Comparison of ENCODE assay signal across 10 cellular contexts in the genomic region with DNA sequence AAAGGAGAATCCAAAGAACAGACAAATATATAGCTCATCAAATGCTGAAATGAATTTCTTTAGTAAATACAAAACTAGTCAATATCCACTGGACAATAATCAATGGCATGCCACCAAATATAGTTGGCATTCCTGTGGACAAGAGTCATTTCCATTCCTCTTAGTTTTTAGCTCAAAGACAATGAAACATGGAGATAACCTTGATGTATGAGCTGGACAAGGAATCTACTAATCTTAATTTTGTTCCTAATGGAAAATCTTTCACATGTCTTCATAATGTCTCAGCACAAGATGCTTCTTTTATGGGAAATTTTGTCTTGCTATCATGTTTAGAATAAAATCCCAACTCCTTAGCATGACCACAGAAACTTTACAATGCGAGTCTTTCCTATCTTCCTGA.
"Had no signal": no experiment of that assay in that cellular context is flagged by ENCODE, and none has a peak within 500 bp of the region (broad histone marks: within the 10 kb centered on the region; RNA-seq: fewer than 3 reads in every experiment).

No MANE protein-coding gene starts in this region.

- H3K9me3 ChIP-seq: HAP-1 had no signal

- ATAC-seq: HCT116, HepG2 had no signal

- H3K4me3 Mint-ChIP-seq: HFFc6 had no signal

- H3K4me3 ChIP-seq: GM23248, HAP-1 had no signal

- FAIRE-seq: HepG2 had no signal

- H3K4me1 ChIP-seq: HAP-1 had no signal

- DNase-seq: GM23248, GOT3, H7, HFFc6, KBM-7 had no signal

- H2AFZ ChIP-seq: GM23248 had no signal

- H3K36me3 Mint-ChIP-seq: IgD-negative memory B cell had no signal

- H3K27ac ChIP-seq: GM23248, KMS-11 had no signal

- H3K27ac Mint-ChIP-seq: HFFc6, IgD-negative memory B cell had no signal

- H3K36me3 ChIP-seq: HAP-1 had no signal

- H3K9me3 Mint-ChIP-seq: HFFc6, IgD-negative memory B cell had no signal

- H3K9ac ChIP-seq: GM23248, KMS-11 had no signal

- H3K4me1 Mint-ChIP-seq: IgD-negative memory B cell had no signal

- H3K4me2 ChIP-seq: KMS-11 had no signal
